Comparison of ENCODE assay signal across 1 cellular context in the genomic region with DNA sequence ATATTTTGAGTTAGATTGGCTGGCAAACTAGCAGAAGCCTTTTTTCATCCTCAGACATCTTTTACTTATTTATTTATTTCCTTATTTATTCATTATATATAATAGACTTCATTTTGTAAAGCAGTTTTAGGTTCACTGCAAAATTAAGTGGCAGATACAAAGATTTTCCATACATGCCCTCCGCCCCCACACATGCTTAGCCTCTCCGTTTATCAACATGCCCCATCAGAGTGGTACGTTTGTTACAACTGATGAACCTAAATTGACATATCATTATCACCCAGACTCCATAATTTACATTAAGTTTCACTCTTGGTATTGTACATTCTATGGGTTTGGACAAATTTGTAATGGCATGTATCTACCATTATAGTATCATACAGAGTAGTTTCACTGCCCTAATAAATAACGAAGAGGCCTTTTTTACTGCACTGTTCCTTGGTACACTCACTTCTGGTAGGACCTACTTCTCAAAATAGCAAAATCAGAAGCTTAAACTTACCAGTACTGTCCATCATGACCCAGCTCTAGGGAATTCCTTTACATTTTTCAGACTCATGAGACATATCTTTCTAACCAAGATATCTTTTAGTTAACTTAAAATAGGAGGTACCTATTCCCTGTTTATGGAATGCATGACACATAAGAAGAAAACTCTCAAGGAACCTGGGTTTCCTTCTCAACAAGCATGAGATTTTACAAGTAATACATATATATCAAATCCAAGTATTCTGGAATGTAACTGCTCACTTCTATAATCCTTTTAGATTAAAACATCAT.
TF ChIP-seq lines count a peak whose summit lies in the region.

No MANE protein-coding gene starts in this region.

TF ChIP-seq in GM12878, 131 proteins besides CTCF, POLR2A, EP300 and RAD21 (continued from another document):
- TF ChIP-seq, protein P1, sequence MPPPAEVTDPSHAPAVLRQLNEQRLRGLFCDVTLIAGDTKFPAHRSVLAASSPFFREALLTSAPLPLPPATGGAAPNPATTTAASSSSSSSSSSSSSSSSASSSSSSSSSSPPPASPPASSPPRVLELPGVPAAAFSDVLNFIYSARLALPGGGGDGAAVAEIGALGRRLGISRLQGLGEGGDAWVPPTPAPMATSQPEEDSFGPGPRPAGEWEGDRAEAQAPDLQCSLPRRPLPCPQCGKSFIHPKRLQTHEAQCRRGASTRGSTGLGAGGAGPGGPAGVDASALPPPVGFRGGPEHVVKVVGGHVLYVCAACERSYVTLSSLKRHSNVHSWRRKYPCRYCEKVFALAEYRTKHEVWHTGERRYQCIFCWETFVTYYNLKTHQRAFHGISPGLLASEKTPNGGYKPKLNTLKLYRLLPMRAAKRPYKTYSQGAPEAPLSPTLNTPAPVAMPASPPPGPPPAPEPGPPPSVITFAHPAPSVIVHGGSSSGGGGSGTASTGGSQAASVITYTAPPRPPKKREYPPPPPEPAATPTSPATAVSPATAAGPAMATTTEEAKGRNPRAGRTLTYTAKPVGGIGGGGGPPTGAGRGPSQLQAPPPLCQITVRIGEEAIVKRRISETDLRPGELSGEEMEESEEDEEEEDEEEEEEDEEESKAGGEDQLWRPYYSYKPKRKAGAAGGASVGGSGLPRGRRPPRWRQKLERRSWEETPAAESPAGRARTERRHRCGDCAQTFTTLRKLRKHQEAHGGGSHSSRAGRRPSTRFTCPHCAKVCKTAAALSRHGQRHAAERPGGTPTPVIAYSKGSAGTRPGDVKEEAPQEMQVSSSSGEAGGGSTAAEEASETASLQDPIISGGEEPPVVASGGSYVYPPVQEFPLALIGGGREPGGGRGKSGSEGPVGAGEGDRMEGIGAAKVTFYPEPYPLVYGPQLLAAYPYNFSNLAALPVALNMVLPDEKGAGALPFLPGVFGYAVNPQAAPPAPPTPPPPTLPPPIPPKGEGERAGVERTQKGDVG (CRISPR knock-in tag; IDR thresholded peaks at IDR 0.05) = no peak
- no peak for TF ChIP-seq JUND (IDR thresholded peaks at IDR 0.05; ENCODE audit: low read depth, low read length)
- TF ChIP-seq JUNB (IDR thresholded peaks at IDR 0.05) = no peak
- no peak for TF ChIP-seq ASH2L (IDR thresholded peaks at IDR 0.05; ENCODE audit: borderline replicate concordance, low read depth)
- TF ChIP-seq, protein P2, sequence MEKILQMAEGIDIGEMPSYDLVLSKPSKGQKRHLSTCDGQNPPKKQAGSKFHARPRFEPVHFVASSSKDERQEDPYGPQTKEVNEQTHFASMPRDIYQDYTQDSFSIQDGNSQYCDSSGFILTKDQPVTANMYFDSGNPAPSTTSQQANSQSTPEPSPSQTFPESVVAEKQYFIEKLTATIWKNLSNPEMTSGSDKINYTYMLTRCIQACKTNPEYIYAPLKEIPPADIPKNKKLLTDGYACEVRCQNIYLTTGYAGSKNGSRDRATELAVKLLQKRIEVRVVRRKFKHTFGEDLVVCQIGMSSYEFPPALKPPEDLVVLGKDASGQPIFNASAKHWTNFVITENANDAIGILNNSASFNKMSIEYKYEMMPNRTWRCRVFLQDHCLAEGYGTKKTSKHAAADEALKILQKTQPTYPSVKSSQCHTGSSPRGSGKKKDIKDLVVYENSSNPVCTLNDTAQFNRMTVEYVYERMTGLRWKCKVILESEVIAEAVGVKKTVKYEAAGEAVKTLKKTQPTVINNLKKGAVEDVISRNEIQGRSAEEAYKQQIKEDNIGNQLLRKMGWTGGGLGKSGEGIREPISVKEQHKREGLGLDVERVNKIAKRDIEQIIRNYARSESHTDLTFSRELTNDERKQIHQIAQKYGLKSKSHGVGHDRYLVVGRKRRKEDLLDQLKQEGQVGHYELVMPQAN (conservative IDR thresholded peaks at IDR 0.05) = no peak
- no peak for TF ChIP-seq RBBP5 (conservative IDR thresholded peaks at IDR 0.05)
- no peak for TF ChIP-seq PML (IDR thresholded peaks at IDR 0.05; ENCODE audit: low read length)
- TF ChIP-seq, protein P3, sequence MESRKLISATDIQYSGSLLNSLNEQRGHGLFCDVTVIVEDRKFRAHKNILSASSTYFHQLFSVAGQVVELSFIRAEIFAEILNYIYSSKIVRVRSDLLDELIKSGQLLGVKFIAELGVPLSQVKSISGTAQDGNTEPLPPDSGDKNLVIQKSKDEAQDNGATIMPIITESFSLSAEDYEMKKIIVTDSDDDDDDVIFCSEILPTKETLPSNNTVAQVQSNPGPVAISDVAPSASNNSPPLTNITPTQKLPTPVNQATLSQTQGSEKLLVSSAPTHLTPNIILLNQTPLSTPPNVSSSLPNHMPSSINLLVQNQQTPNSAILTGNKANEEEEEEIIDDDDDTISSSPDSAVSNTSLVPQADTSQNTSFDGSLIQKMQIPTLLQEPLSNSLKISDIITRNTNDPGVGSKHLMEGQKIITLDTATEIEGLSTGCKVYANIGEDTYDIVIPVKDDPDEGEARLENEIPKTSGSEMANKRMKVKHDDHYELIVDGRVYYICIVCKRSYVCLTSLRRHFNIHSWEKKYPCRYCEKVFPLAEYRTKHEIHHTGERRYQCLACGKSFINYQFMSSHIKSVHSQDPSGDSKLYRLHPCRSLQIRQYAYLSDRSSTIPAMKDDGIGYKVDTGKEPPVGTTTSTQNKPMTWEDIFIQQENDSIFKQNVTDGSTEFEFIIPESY (IDR thresholded peaks at IDR 0.05) = no peak
- TF ChIP-seq, protein P4, sequence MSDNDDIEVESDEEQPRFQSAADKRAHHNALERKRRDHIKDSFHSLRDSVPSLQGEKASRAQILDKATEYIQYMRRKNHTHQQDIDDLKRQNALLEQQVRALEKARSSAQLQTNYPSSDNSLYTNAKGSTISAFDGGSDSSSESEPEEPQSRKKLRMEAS (IDR thresholded peaks at IDR 0.05; ENCODE audit: low read depth, low read length) = no peak
- TF ChIP-seq YY1 (IDR thresholded peaks at IDR 0.05; ENCODE audit: low read depth, low read length) = no peak
- TF ChIP-seq, protein P5, sequence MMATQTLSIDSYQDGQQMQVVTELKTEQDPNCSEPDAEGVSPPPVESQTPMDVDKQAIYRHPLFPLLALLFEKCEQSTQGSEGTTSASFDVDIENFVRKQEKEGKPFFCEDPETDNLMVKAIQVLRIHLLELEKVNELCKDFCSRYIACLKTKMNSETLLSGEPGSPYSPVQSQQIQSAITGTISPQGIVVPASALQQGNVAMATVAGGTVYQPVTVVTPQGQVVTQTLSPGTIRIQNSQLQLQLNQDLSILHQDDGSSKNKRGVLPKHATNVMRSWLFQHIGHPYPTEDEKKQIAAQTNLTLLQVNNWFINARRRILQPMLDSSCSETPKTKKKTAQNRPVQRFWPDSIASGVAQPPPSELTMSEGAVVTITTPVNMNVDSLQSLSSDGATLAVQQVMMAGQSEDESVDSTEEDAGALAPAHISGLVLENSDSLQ (IDR thresholded peaks at IDR 0.05) = no peak
- TF ChIP-seq, protein P6, sequence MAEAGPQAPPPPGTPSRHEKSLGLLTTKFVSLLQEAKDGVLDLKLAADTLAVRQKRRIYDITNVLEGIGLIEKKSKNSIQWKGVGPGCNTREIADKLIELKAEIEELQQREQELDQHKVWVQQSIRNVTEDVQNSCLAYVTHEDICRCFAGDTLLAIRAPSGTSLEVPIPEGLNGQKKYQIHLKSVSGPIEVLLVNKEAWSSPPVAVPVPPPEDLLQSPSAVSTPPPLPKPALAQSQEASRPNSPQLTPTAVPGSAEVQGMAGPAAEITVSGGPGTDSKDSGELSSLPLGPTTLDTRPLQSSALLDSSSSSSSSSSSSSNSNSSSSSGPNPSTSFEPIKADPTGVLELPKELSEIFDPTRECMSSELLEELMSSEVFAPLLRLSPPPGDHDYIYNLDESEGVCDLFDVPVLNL (IDR thresholded peaks at IDR 0.05; ENCODE audit: low read depth, low read length) = no peak
